Comparison of ENCODE assay signal across 1 cellular context in the genomic region with DNA sequence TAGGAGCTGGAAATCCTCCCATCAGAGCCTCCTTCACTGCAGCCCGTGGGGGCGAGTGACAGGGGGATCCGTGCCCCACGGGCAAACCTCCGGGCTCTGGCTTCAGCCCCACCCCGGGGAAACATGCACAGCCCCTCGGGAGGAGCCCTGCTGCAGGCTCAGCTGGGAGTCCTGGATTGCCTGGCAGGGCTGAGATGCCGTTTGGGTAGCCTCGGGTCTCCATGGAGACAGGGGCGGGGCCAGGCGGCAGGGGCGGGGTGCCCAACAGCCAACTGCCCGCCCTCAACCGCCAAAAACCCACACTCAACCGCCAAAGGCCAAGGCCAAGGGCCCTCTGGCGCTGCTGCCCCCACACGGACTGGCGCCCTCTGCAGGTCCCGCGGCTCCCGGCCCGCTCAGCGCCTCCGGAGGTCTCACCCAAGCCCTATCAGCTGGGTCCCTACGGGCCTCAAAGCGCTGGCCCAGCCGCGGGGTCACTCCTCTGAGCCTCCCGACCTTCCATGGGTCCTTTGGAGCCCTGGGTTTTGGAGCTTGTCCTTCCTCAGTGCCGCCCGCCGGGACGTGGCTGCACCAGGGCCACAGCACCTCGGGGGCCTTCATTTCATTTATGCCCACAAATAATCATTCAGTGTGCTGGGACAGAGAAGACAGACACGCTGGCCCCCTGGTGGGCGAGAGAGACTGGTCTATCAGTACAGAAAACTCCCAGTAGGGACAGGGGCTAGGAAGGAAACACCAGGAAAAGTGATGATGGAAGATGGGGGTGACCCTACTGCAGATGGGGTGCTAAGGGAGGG.
A peak's percentile ranks its signal among the peaks of the same experiment; 100 is the strongest.
TF ChIP-seq lines count a peak whose summit lies in the region.

No MANE protein-coding gene starts in this region.

TF ChIP-seq in GM12878, 131 proteins besides CTCF, POLR2A, EP300 and RAD21 (continued from another document):
- TF ChIP-seq, protein P1, sequence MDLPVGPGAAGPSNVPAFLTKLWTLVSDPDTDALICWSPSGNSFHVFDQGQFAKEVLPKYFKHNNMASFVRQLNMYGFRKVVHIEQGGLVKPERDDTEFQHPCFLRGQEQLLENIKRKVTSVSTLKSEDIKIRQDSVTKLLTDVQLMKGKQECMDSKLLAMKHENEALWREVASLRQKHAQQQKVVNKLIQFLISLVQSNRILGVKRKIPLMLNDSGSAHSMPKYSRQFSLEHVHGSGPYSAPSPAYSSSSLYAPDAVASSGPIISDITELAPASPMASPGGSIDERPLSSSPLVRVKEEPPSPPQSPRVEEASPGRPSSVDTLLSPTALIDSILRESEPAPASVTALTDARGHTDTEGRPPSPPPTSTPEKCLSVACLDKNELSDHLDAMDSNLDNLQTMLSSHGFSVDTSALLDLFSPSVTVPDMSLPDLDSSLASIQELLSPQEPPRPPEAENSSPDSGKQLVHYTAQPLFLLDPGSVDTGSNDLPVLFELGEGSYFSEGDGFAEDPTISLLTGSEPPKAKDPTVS (IDR thresholded peaks at IDR 0.05; ENCODE audit: low read depth, low read length) = no peak
- peak; percentile 46; the same call in 1 of the 2 replicates for TF ChIP-seq DPF2 (IDR thresholded peaks at IDR 0.05)
- no peak for TF ChIP-seq CHD1 (IDR thresholded peaks at IDR 0.05; ENCODE audit: low read depth, low read length)
- TF ChIP-seq KAT2A (conservative IDR thresholded peaks at IDR 0.05; ENCODE audit: control insufficient read depth, low read depth, low read length) = no peak
- no peak for TF ChIP-seq RCOR1 (conservative IDR thresholded peaks at IDR 0.05; ENCODE audit: low read depth, low read length)
- no peak for TF ChIP-seq ZNF622 (IDR thresholded peaks at IDR 0.05)
- TF ChIP-seq MYB (IDR thresholded peaks at IDR 0.05; ENCODE audit: borderline replicate concordance, low read depth, low read length) = no peak
- peak in 1 of 2 experiments; percentile 6; a peak in 1 of 3 replicates for TF ChIP-seq EGR1 (IDR thresholded peaks at IDR 0.05; ENCODE audit: borderline replicate concordance in 1 of 2, low read depth in 2 of 2, low read length in 2 of 2)
- TF ChIP-seq KLF5 (IDR thresholded peaks at IDR 0.05; ENCODE audit: partially characterized antibody) = peak; percentile 45
- TF ChIP-seq, protein P2, sequence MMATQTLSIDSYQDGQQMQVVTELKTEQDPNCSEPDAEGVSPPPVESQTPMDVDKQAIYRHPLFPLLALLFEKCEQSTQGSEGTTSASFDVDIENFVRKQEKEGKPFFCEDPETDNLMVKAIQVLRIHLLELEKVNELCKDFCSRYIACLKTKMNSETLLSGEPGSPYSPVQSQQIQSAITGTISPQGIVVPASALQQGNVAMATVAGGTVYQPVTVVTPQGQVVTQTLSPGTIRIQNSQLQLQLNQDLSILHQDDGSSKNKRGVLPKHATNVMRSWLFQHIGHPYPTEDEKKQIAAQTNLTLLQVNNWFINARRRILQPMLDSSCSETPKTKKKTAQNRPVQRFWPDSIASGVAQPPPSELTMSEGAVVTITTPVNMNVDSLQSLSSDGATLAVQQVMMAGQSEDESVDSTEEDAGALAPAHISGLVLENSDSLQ (IDR thresholded peaks at IDR 0.05) = 0 out of 2 replicates have a peak, but pooled peaks have one; percentile 16
- 0 out of 2 replicates have a peak, but pooled peaks have one; percentile 49 for TF ChIP-seq RB1 (IDR thresholded peaks at IDR 0.05; ENCODE audit: borderline replicate concordance)
- TF ChIP-seq RUNX3 (IDR thresholded peaks at IDR 0.05; ENCODE audit: low read length) = peak; percentile 41; the same call in 1 of the 2 replicates
- TF ChIP-seq BHLHE40 (IDR thresholded peaks at IDR 0.05; ENCODE audit: borderline replicate concordance in 1 of 2, low read depth in 2 of 2, low read length in 1 of 2) = peak in 1 of 2 experiments; percentile 16; a peak in 1 of 4 replicates
- TF ChIP-seq REST (IDR thresholded peaks at IDR 0.05; ENCODE audit: low read depth, low read length) = no peak
- TF ChIP-seq HDGF (IDR thresholded peaks at IDR 0.05) = 0 out of 2 replicates have a peak, but pooled peaks have one; percentile 41
- TF ChIP-seq FOXK2 (IDR thresholded peaks at IDR 0.05) = no peak
- no peak for TF ChIP-seq WRNIP1 (IDR thresholded peaks at IDR 0.05; ENCODE audit: borderline replicate concordance, low read depth, low read length)
- TF ChIP-seq CEBPB (IDR thresholded peaks at IDR 0.05; ENCODE audit: borderline replicate concordance in 1 of 2, low read depth in 2 of 2, low read length in 2 of 2) = no peak
- TF ChIP-seq SMC3 (IDR thresholded peaks at IDR 0.05; ENCODE audit: borderline replicate concordance, low read length) = peak; percentile 26
- no peak for TF ChIP-seq NFYA (IDR thresholded peaks at IDR 0.05; ENCODE audit: borderline replicate concordance, low read depth, low read length)
- no peak for TF ChIP-seq SPI1 (IDR thresholded peaks at IDR 0.05; ENCODE audit: borderline replicate concordance, insufficient read depth, low read depth, low read length)
- peak; percentile 52; the same call in 1 of the 2 replicates for TF ChIP-seq GATAD2B (conservative IDR thresholded peaks at IDR 0.05; ENCODE audit: low read depth)
- no peak for TF ChIP-seq POU2F2 (IDR thresholded peaks at IDR 0.05; ENCODE audit: borderline replicate concordance, low read depth, low read length)
- TF ChIP-seq MEF2B (IDR thresholded peaks at IDR 0.05; ENCODE audit: partially characterized antibody, poor library complexity, severe bottlenecking) = peak; percentile 47
- TF ChIP-seq IKZF1 (conservative IDR thresholded peaks at IDR 0.05) = 0 out of 2 replicates have a peak, but pooled peaks have one; percentile 33
